2 cellular contexts compared by ENCODE assay signal in genomic region chr1:92910081-92910480, GRCh38.
TF ChIP-seq lines count a peak whose summit lies in the region.

No MANE protein-coding gene starts in this region.

TF ChIP-seq in A549, 52 proteins besides CTCF, POLR2A, EP300 and RAD21:
- TF ChIP-seq HDAC2 (IDR thresholded peaks at IDR 0.05) (no peak), HMGXB4 (CRISPR knock-in tag; IDR thresholded peaks at IDR 0.05; ENCODE audit: borderline replicate concordance) (no peak), NR3C1 (IDR thresholded peaks at IDR 0.05) (no peak), PHF8 (IDR thresholded peaks at IDR 0.05; ENCODE audit: borderline replicate concordance, low read depth) (no peak), JUN (IDR thresholded peaks at IDR 0.05) (no peak), RCOR1 (IDR thresholded peaks at IDR 0.05; ENCODE audit: low read depth, low read length) (no peak), ZSCAN20 (CRISPR knock-in tag; IDR thresholded peaks at IDR 0.05) (no peak), REST (IDR thresholded peaks at IDR 0.05) (no peak), FOSL2 (IDR thresholded peaks at IDR 0.05) (no peak), FOSL2 (CRISPR knock-in tag; IDR thresholded peaks at IDR 0.05) (no peak), ELK1 (IDR thresholded peaks at IDR 0.05; ENCODE audit: low read depth, low read length) (no peak), ZC3H11A (IDR thresholded peaks at IDR 0.05) (no peak), HOXA7 (CRISPR knock-in tag; IDR thresholded peaks at IDR 0.05) (no peak), TP53 (CRISPR knock-in tag; IDR thresholded peaks at IDR 0.05) (no peak), MAX (IDR thresholded peaks at IDR 0.05) (no peak), CBX2 (IDR thresholded peaks at IDR 0.05; ENCODE audit: borderline replicate concordance, low read depth) (no peak), HOXB13 (CRISPR knock-in tag; IDR thresholded peaks at IDR 0.05; ENCODE audit: low read depth) (no peak)

TF ChIP-seq in HCT116, 20 proteins besides CTCF, POLR2A, EP300 and RAD21:
- TF ChIP-seq MAX (IDR thresholded peaks at IDR 0.05), result no peak
- no peak for TF ChIP-seq ATF3 (IDR thresholded peaks at IDR 0.05)
- TF ChIP-seq SRF (IDR thresholded peaks at IDR 0.05; ENCODE audit: low read depth), result no peak
- no peak for TF ChIP-seq EZH2phosphoT487 (IDR thresholded peaks at IDR 0.05; ENCODE audit: borderline replicate concordance)
- TF ChIP-seq ZNF274 (IDR thresholded peaks at IDR 0.05; ENCODE audit: low read depth, low read length), result no peak
- no peak for TF ChIP-seq TCF7L2 (IDR thresholded peaks at IDR 0.05; ENCODE audit: borderline replicate concordance, extremely low read depth, insufficient read depth, insufficient read length)
- TF ChIP-seq SIN3A (IDR thresholded peaks at IDR 0.05; ENCODE audit: low read depth), result no peak
- TF ChIP-seq EZH2 (IDR thresholded peaks at IDR 0.05), result no peak
- no peak for TF ChIP-seq CEBPB (IDR thresholded peaks at IDR 0.05; ENCODE audit: low read depth)
- no peak for TF ChIP-seq EGR1 (IDR thresholded peaks at IDR 0.05; ENCODE audit: low read depth)
- TF ChIP-seq YY1 (IDR thresholded peaks at IDR 0.05; ENCODE audit: extremely low read depth, insufficient replicate concordance, low read depth, low read length), result no peak
